1 cellular context compared by ENCODE assay signal in genomic region chr12:64699504-64700115, GRCh38.
TF ChIP-seq lines count a peak whose summit lies in the region.

No MANE protein-coding gene starts in this region.

TF ChIP-seq in SK-N-SH, 30 proteins besides CTCF, POLR2A, EP300 and RAD21:
- TF ChIP-seq, protein P1, sequence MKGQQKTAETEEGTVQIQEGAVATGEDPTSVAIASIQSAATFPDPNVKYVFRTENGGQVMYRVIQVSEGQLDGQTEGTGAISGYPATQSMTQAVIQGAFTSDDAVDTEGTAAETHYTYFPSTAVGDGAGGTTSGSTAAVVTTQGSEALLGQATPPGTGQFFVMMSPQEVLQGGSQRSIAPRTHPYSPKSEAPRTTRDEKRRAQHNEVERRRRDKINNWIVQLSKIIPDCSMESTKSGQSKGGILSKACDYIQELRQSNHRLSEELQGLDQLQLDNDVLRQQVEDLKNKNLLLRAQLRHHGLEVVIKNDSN (IDR thresholded peaks at IDR 0.05; ENCODE audit: borderline replicate concordance, low read depth) = no peak
